ENCODE assay signal across 12 cellular contexts in genomic region chr19:35103614-35104013, GRCh38. TPM values are rescaled to one million over a fixed set of nuclear protein-coding genes. Genes with fewer than 3 reads are reported as not detected.
DNase-seq lines count a peak whose midpoint lies in the region; ATAC-seq and TF ChIP-seq lines count a peak whose summit lies in the region.
"Not testable (repeated sequence)": the region's sequence is repeated elsewhere in the genome, so short reads cannot be mapped to it uniquely, and the experiment has no call there.
"Had no signal": no experiment of that assay in that cellular context is flagged by ENCODE, and none has a peak within 500 bp of the region (broad histone marks: within the 10 kb centered on the region; RNA-seq: fewer than 3 reads in every experiment).

No MANE protein-coding gene starts in this region.

- H3K27ac ChIP-seq in temporal lobe (ENCODE audit: low read depth, low read length) = peak overlapping the region; percentile 99

- H3K27ac Mint-ChIP-seq in WTC11 = not testable (repeated sequence)
- H3K27ac Mint-ChIP-seq in central memory CD8-positive, alpha-beta T cell (ENCODE audit: low read depth) = peak overlapping the region; percentile 33
- H3K27ac Mint-ChIP-seq in effector memory CD8-positive, alpha-beta T cell = peak overlapping the region; percentile 35 to 49
- peak overlapping the region; percentile 76 for H3K27ac Mint-ChIP-seq in neural crest cell (ENCODE audit: unreplicated experiment)

- H3K36me3 Mint-ChIP-seq in WTC11; central memory CD8-positive, alpha-beta T cell (ENCODE audit: insufficient read depth); effector memory CD8-positive, alpha-beta T cell (ENCODE audit: insufficient read depth); neural crest cell (ENCODE audit: low read depth): not testable (repeated sequence)

- CTCF ChIA-PET in WTC11 (lab: Charles Lee) = interaction anchor here (1.4 kb wide), 1 partner anchor 11 kb away, joined by 4 read pairs; no protein-coding TSS in a partner anchor

- POLR2A ChIA-PET in WTC11 (lab: Charles Lee) = not testable (repeated sequence)

- H3K27me3 Mint-ChIP-seq in WTC11 (ENCODE audit: low read depth); central memory CD8-positive, alpha-beta T cell; effector memory CD8-positive, alpha-beta T cell; neural crest cell (ENCODE audit: low read depth): not testable (repeated sequence)

- not testable (repeated sequence) for DNase-seq in WTC11 (ENCODE audit: low spot score); central memory CD8-positive, alpha-beta T cell (ENCODE audit: low spot score in 2 of 2); effector memory CD8-positive, alpha-beta T cell; neural crest cell (ENCODE audit: low read depth, low spot score)

- not testable (repeated sequence) for ATAC-seq in WTC11; central memory CD8-positive, alpha-beta T cell (replicated peaks; ENCODE audit: extremely low read depth, poor library complexity, severe bottlenecking); effector memory CD8-positive, alpha-beta T cell (replicated peaks)

- H3K4me3 Mint-ChIP-seq in WTC11; central memory CD8-positive, alpha-beta T cell; effector memory CD8-positive, alpha-beta T cell; neural crest cell: not testable (repeated sequence)

- not testable (repeated sequence) for TF ChIP-seq CTCF in WTC11 (IDR thresholded peaks at IDR 0.05); neural crest cell (conservative IDR thresholded peaks at IDR 0.05)

- not testable (repeated sequence) for H3K9me3 Mint-ChIP-seq in WTC11; central memory CD8-positive, alpha-beta T cell; effector memory CD8-positive, alpha-beta T cell; neural crest cell

- H3K4me1 Mint-ChIP-seq in WTC11; central memory CD8-positive, alpha-beta T cell; effector memory CD8-positive, alpha-beta T cell (ENCODE audit: low read depth in 2 of 2): not testable (repeated sequence)
- H3K4me1 Mint-ChIP-seq in neural crest cell = peaks cover 26% of the 10 kb centered on the region

TF ChIP-seq in WTC11, 78 proteins besides CTCF, POLR2A, EP300 and RAD21:
- TF ChIP-seq ZNF121 (CRISPR knock-in tag; IDR thresholded peaks at IDR 0.05) = peak; percentile 59; the same call in 1 of the 2 replicates

RNA-seq across cellular contexts. Expression of gene FXYD3, which starts 12.0 kb away (rescaled TPM):
- 1.0 to 1.8 TPM (median 1.2 TPM) in 3 replicates for total RNA-seq in WTC11 (2021)
- 2.5 and 2.8 TPM in 2 replicates for total RNA-seq in neural crest cell
- not detected for total RNA-seq in temporal lobe
- total RNA-seq: B cell; CD8-positive, alpha-beta T cell; GM23338; HFFc6; HT1080; IMR-90 had no signal

RNA-seq across cellular contexts. Expression of gene LGI4, which starts 31.2 kb away (rescaled TPM):
- total RNA-seq in WTC11 (2021) = 14.2 to 15.7 TPM (median 15.1 TPM) in 3 replicates
- total RNA-seq in neural crest cell = 15.9 and 16.1 TPM in 2 replicates
- 5.2 TPM for total RNA-seq in temporal lobe
- total RNA-seq: A172, HT1080, IMR-90 had no signal

RNA-seq across cellular contexts. Expression of gene FXYD1, which starts 35.0 kb away (rescaled TPM):
- 11.3 to 13.4 TPM (median 13.3 TPM) in 3 replicates for total RNA-seq in WTC11 (2021)
- total RNA-seq in neural crest cell = 4.2 and 6.5 TPM in 2 replicates
- 0.74 TPM for total RNA-seq in temporal lobe
- total RNA-seq: A172, HT1080 had no signal

RNA-seq across cellular contexts. Expression of gene FXYD7, which starts 39.4 kb away (rescaled TPM):
- 16.7 to 16.9 TPM (median 16.9 TPM) in 3 replicates for total RNA-seq in WTC11 (2021)
- 1.1 and 1.4 TPM in 2 replicates for total RNA-seq in neural crest cell
- total RNA-seq in temporal lobe = 10.1 TPM
- total RNA-seq: A172, IMR-90 had no signal

RNA-seq across cellular contexts. Expression of gene FXYD5, which starts 50.9 kb away (rescaled TPM):
- total RNA-seq in WTC11 (2021) = 114 to 135 TPM (median 128 TPM) in 3 replicates
- total RNA-seq in neural crest cell = 13.3 and 17.0 TPM in 2 replicates
- 0.74 TPM for total RNA-seq in temporal lobe
